8 cellular contexts compared by ENCODE assay signal in genomic region chr1:40042337-40042736, GRCh38. TPM values are rescaled to one million over a fixed set of nuclear protein-coding genes. Genes with fewer than 3 reads are reported as not detected.
DNase-seq lines count a peak whose midpoint lies in the region; ATAC-seq and TF ChIP-seq lines count a peak whose summit lies in the region.

No MANE protein-coding gene starts in this region.

- DNase-seq in ACHN (peak; percentile 15), HL-60 (ENCODE audit: low read depth in 1 of 2, low spot score in 1 of 2) (no peak), brain microvascular endothelial cell (no peak), DMS153 treated with DMSO at 0.1 percent for 48 hours (lab: John Stamatoyannopoulos, UW; ENCODE audit: unreplicated experiment) (no peak), LoVo (ENCODE audit: low spot score) (no peak), NCI-H128 (lab: John Stamatoyannopoulos, UW; ENCODE audit: unreplicated experiment) (no peak)

- no peaks in the 10 kb centered on the region for H3K9me3 ChIP-seq in mononuclear cell (ENCODE audit: low read depth, low read length)

- TF ChIP-seq CTCF in HL-60 (IDR thresholded peaks at IDR 0.05; ENCODE audit: insufficient read depth, low read length): no peak
- no peak for TF ChIP-seq CTCF in brain microvascular endothelial cell (IDR thresholded peaks at IDR 0.05; ENCODE audit: low read depth, low read length, missing control alignments)

- peaks cover 27% of the 10 kb centered on the region for H3K36me3 ChIP-seq in brain microvascular endothelial cell (replicated peaks)

- in situ Hi-C loops in ACHN (cut with HindIII; ENCODE audit: low pct_ligation_motif_present, low pct_unique_long_range_greater_than_20kb, low sequenced_read_pairs) (no loop called here), brain microvascular endothelial cell (cut with HindIII; ENCODE audit: low pct_ligation_motif_present, low sequenced_read_pairs) (no loop called here)

- ATAC-seq in GM21367 (IDR thresholded peaks at IDR 0.05; ENCODE audit: unreplicated experiment): no peak

- no peaks in the 10 kb centered on the region for H3K27me3 ChIP-seq in HL-60 (ENCODE audit: insufficient read depth, poor library complexity, severe bottlenecking)
- no peaks in the 10 kb centered on the region for H3K27me3 ChIP-seq in brain microvascular endothelial cell (replicated peaks)
- no peaks in the 10 kb centered on the region for H3K27me3 ChIP-seq in mononuclear cell (ENCODE audit: insufficient read depth, low read length)

- H3K4me1 ChIP-seq in mononuclear cell (ENCODE audit: insufficient read depth, low read length): peaks cover 84% of the 10 kb centered on the region

- H3K27ac ChIP-seq in HL-60 (replicated peaks): no peak overlapping the region
- H3K27ac ChIP-seq in brain microvascular endothelial cell: no peak overlapping the region

- H3K4me3 ChIP-seq in HL-60 (replicated peaks; ENCODE audit: insufficient read depth, low read length): peak overlapping the region; percentile 63
- peak overlapping the region; percentile 79 for H3K4me3 ChIP-seq in brain microvascular endothelial cell (ENCODE audit: low read depth, low read length)
- peak overlapping the region; percentile 99 for H3K4me3 ChIP-seq in mononuclear cell (ENCODE audit: low read length)

RNA-seq across cellular contexts. Expression of gene CAP1, which starts 1.8 kb away (rescaled TPM):
- 270 TPM for total RNA-seq in mononuclear cell

RNA-seq across cellular contexts. Expression of gene PPT1, which starts 54.7 kb away (rescaled TPM):
- total RNA-seq in mononuclear cell: 182 TPM
